27 cellular contexts compared by ENCODE assay signal in genomic region chr20:55540486-55540885, GRCh38.
"Had no signal": no experiment of that assay in that cellular context is flagged by ENCODE, and none has a peak within 500 bp of the region (broad histone marks: within the 10 kb centered on the region; RNA-seq: fewer than 3 reads in every experiment).

No MANE protein-coding gene starts in this region.

- H3K36me3 ChIP-seq: heart right ventricle, lower lobe of right lung, neutrophil, pancreas, suprapubic skin, transverse colon, upper lobe of right lung, uterus had no signal

- DNase-seq: cortex of kidney; effector memory CD8-positive, alpha-beta T cell; foreskin melanocyte; glutamatergic neuron; heart right ventricle; hippocampal formation; immature natural killer cell; islet precursor cell; left ventricle myocardium superior; lower lobe of right lung; naive B cell; pancreas; stimulated activated CD4-positive, alpha-beta T cell treated with anti-CD3 and anti-CD28 coated beads, Interleukin-12 subunit alpha, Interleukin-12 subunit beta, amount 100 ng/mL, for 4 hours; stimulated activated CD4-positive, alpha-beta T cell treated with anti-CD3 and anti-CD28 coated beads, Interleukin-1b, Interleukin-23, amount 100 ng/mL, for 48 hours; stimulated activated CD4-positive, alpha-beta T cell treated with anti-CD3 and anti-CD28 coated beads, Interleukin-4, amount 100 ng/mL, for 1 hour; stimulated activated CD8-positive, alpha-beta memory T cell treated with anti-CD3 and anti-CD28 coated beads, Interleukin-4, amount 100 ng/mL, for 48 hours; stimulated activated naive CD4-positive, alpha-beta T cell; stimulated activated naive CD8-positive, alpha-beta T cell treated with anti-CD3 and anti-CD28 coated beads, Interleukin-15, amount 100 ng/mL, for 72 hours; transverse colon; upper lobe of right lung; uterus had no signal

- FAIRE-seq: endometrium, pancreas had no signal

- H3K4me3 ChIP-seq: heart right ventricle, lower lobe of right lung, pancreas, smooth muscle cell, suprapubic skin, transverse colon, upper lobe of right lung, uterus had no signal

- H3K9me3 ChIP-seq: heart right ventricle, lower lobe of right lung, neutrophil, pancreas, suprapubic skin, transverse colon, upper lobe of right lung, uterus had no signal

- H3K27me3 ChIP-seq: heart right ventricle, neutrophil, pancreas, suprapubic skin, transverse colon, upper lobe of right lung, uterus had no signal

- ATAC-seq: effector memory CD8-positive, alpha-beta T cell; heart right ventricle; left ventricle myocardium superior; lower lobe of right lung; natural killer cell treated with Interleukin-12 subunit alpha and Interleukin-12 subunit beta and Interleukin-15 and Interleukin-18, amount 100 ng/mL, for 72 hours; pancreas; sciatic nerve; stimulated activated naive CD8-positive, alpha-beta T cell treated with anti-CD3 and anti-CD28 coated beads, Interleukin-15, amount 100 ng/mL, for 72 hours; upper lobe of right lung had no signal

- H3K4me2 ChIP-seq: smooth muscle cell had no signal

- H3K27ac ChIP-seq: heart right ventricle, lower lobe of right lung, neutrophil, pancreas, suprapubic skin, transverse colon, upper lobe of right lung, uterus had no signal

- H3K4me1 ChIP-seq: heart right ventricle, lower lobe of right lung, pancreas, transverse colon, upper lobe of right lung, uterus had no signal
